Comparison of ENCODE assay signal across 9 cellular contexts in genomic region chr16:30429418-30429677, GRCh38. TPM values are rescaled to one million over a fixed set of nuclear protein-coding genes. Genes with fewer than 3 reads are reported as not detected.
A peak's percentile ranks its signal among the peaks of the same experiment; 100 is the strongest.
DNase-seq lines count a peak whose midpoint lies in the region; ATAC-seq and TF ChIP-seq lines count a peak whose summit lies in the region.
"Had no signal": no experiment of that assay in that cellular context is flagged by ENCODE, and none has a peak within 500 bp of the region (broad histone marks: within the 10 kb centered on the region; RNA-seq: fewer than 3 reads in every experiment).

No MANE protein-coding gene starts in this region.

- no peak for TF ChIP-seq CTCF in WERI-Rb-1 (IDR thresholded peaks at IDR 0.05; ENCODE audit: low read depth, low read length)
- TF ChIP-seq CTCF in type B pancreatic cell (conservative IDR thresholded peaks at IDR 0.05), result no peak

- H3K4me3 Mint-ChIP-seq in activated naive CD8-positive, alpha-beta T cell treated with anti-CD3 and anti-CD28 coated beads, Interleukin-2, amount 50 U/mL, for 24 hours, result no peak overlapping the region
- no peak overlapping the region for H3K4me3 Mint-ChIP-seq in activated naive CD8-positive, alpha-beta T cell treated with anti-CD3 and anti-CD28 coated beads for 36 hours
- no peak overlapping the region for H3K4me3 Mint-ChIP-seq in type B pancreatic cell

- DNase-seq in activated naive CD8-positive, alpha-beta T cell treated with anti-CD3 and anti-CD28 coated beads, Interleukin-2, amount 50 U/mL, for 24 hours, result no peak
- no peak for DNase-seq in activated naive CD8-positive, alpha-beta T cell treated with anti-CD3 and anti-CD28 coated beads for 36 hours
- DNase-seq in WERI-Rb-1 (no peak), left lobe of liver (ENCODE audit: low spot score) (no peak), type B pancreatic cell (ENCODE audit: extremely low spot score, unreplicated experiment) (no peak), DMS79 treated with DMSO at 0.1 percent for 48 hours (lab: John Stamatoyannopoulos, UW) (no peak), SW 1271 (lab: John Stamatoyannopoulos, UW) (no peak)
- DNase-seq in activated CD4-positive, alpha-beta T cell treated with anti-CD3 and anti-CD28 coated beads, Interleukin-2, amount 50 U/mL, for 1 hour, result no peak

- H3K27ac Mint-ChIP-seq in activated naive CD8-positive, alpha-beta T cell treated with anti-CD3 and anti-CD28 coated beads, Interleukin-2, amount 50 U/mL, for 24 hours, result no peak overlapping the region
- H3K27ac Mint-ChIP-seq in activated naive CD8-positive, alpha-beta T cell treated with anti-CD3 and anti-CD28 coated beads for 36 hours, result no peak overlapping the region
- H3K27ac Mint-ChIP-seq in type B pancreatic cell, result peak overlapping the region; percentile 8
- H3K27ac Mint-ChIP-seq: IgD-negative memory B cell had no signal

- no peaks in the 10 kb centered on the region for H3K27me3 ChIP-seq in WERI-Rb-1 (ENCODE audit: insufficient read depth, low read depth, severe bottlenecking)

- peak; percentile 13 for ATAC-seq in activated naive CD8-positive, alpha-beta T cell treated with anti-CD3 and anti-CD28 coated beads, Interleukin-2, amount 50 U/mL, for 24 hours
- ATAC-seq in left lobe of liver, result peak; percentile 17

- peaks cover 40% of the 10 kb centered on the region for H3K36me3 ChIP-seq in WERI-Rb-1

- H3K36me3 Mint-ChIP-seq in activated naive CD8-positive, alpha-beta T cell treated with anti-CD3 and anti-CD28 coated beads, Interleukin-2, amount 50 U/mL, for 24 hours (ENCODE audit: low read depth), result peaks cover 8% of the 10 kb centered on the region
- peaks cover 33% of the 10 kb centered on the region for H3K36me3 Mint-ChIP-seq in activated naive CD8-positive, alpha-beta T cell treated with anti-CD3 and anti-CD28 coated beads for 36 hours
- H3K36me3 Mint-ChIP-seq in type B pancreatic cell, result peaks cover 10% of the 10 kb centered on the region

- no peaks in the 10 kb centered on the region for H3K9me3 ChIP-seq in WERI-Rb-1 (ENCODE audit: severe bottlenecking)

- no peaks in the 10 kb centered on the region for H3K27me3 Mint-ChIP-seq in activated naive CD8-positive, alpha-beta T cell treated with anti-CD3 and anti-CD28 coated beads, Interleukin-2, amount 50 U/mL, for 24 hours
- H3K27me3 Mint-ChIP-seq in activated naive CD8-positive, alpha-beta T cell treated with anti-CD3 and anti-CD28 coated beads for 36 hours, result no peaks in the 10 kb centered on the region
- H3K27me3 Mint-ChIP-seq in type B pancreatic cell, result no peaks in the 10 kb centered on the region
- H3K27me3 Mint-ChIP-seq: IgD-negative memory B cell had no signal

- no peaks in the 10 kb centered on the region for H3K9me3 Mint-ChIP-seq in activated naive CD8-positive, alpha-beta T cell treated with anti-CD3 and anti-CD28 coated beads, Interleukin-2, amount 50 U/mL, for 24 hours
- no peaks in the 10 kb centered on the region for H3K9me3 Mint-ChIP-seq in activated naive CD8-positive, alpha-beta T cell treated with anti-CD3 and anti-CD28 coated beads for 36 hours
- no peaks in the 10 kb centered on the region for H3K9me3 Mint-ChIP-seq in type B pancreatic cell
- H3K9me3 Mint-ChIP-seq: IgD-negative memory B cell had no signal

- H3K27ac ChIP-seq in WERI-Rb-1, result peak overlapping the region; percentile 78

- peaks cover 28% of the 10 kb centered on the region for H3K4me1 Mint-ChIP-seq in activated naive CD8-positive, alpha-beta T cell treated with anti-CD3 and anti-CD28 coated beads, Interleukin-2, amount 50 U/mL, for 24 hours
- H3K4me1 Mint-ChIP-seq in activated naive CD8-positive, alpha-beta T cell treated with anti-CD3 and anti-CD28 coated beads for 36 hours, result peaks cover 22% of the 10 kb centered on the region
- H3K4me1 Mint-ChIP-seq in type B pancreatic cell (ENCODE audit: unreplicated experiment), result peaks cover 14% of the 10 kb centered on the region

- peak overlapping the region; percentile 78 for H3K4me3 ChIP-seq in WERI-Rb-1 (ENCODE audit: low read depth, low read length)

RNA-seq across cellular contexts. Expression of gene DCTPP1, which starts 0.5 kb away (rescaled TPM):
- 100 to 1,000 TPM; 181 to 183 TPM for total RNA-seq in activated naive CD8-positive, alpha-beta T cell treated with anti-CD3 and anti-CD28 coated beads for 36 hours
- total RNA-seq in left lobe of liver (11.1 TPM), type B pancreatic cell (ENCODE audit: low replicate concordance) (41.8 and 62.1 TPM in 2 replicates)

RNA-seq across cellular contexts. Expression of gene SEPHS2, which starts 16.3 kb away (rescaled TPM):
- 10 to 100 TPM; 80.1 to 80.6 TPM for total RNA-seq in activated naive CD8-positive, alpha-beta T cell treated with anti-CD3 and anti-CD28 coated beads for 36 hours
- total RNA-seq in left lobe of liver, result 199 TPM
- 58.6 and 84.8 TPM in 2 replicates for total RNA-seq in type B pancreatic cell (ENCODE audit: low replicate concordance)

RNA-seq across cellular contexts. Expression of gene ZNF771, which starts 21.9 kb away (rescaled TPM):
- 1 to 10 TPM; 4.2 to 5.2 TPM for total RNA-seq in activated naive CD8-positive, alpha-beta T cell treated with anti-CD3 and anti-CD28 coated beads for 36 hours
- total RNA-seq in left lobe of liver (13.5 TPM), type B pancreatic cell (ENCODE audit: low replicate concordance) (4.7 and 15.5 TPM in 2 replicates)

RNA-seq across cellular contexts. Expression of gene ZNF48, which starts 34.1 kb away (rescaled TPM):
- total RNA-seq in activated naive CD8-positive, alpha-beta T cell treated with anti-CD3 and anti-CD28 coated beads for 36 hours, result 10 to 100 TPM in 1 of 2 experiments, 1 to 10 TPM in 1; 9.5 to 10.2 TPM
- total RNA-seq in left lobe of liver (5.4 TPM), type B pancreatic cell (ENCODE audit: low replicate concordance) (14.5 and 21.1 TPM in 2 replicates)

RNA-seq across cellular contexts. Expression of gene ITGAL, which starts 43.2 kb away (rescaled TPM):
- total RNA-seq in activated naive CD8-positive, alpha-beta T cell treated with anti-CD3 and anti-CD28 coated beads for 36 hours, result 100 to 1,000 TPM; 233 to 235 TPM
- total RNA-seq in left lobe of liver (11.0 TPM), type B pancreatic cell (ENCODE audit: low replicate concordance) (0.33 and 0.48 TPM in 2 replicates)
